In the genomic region with DNA sequence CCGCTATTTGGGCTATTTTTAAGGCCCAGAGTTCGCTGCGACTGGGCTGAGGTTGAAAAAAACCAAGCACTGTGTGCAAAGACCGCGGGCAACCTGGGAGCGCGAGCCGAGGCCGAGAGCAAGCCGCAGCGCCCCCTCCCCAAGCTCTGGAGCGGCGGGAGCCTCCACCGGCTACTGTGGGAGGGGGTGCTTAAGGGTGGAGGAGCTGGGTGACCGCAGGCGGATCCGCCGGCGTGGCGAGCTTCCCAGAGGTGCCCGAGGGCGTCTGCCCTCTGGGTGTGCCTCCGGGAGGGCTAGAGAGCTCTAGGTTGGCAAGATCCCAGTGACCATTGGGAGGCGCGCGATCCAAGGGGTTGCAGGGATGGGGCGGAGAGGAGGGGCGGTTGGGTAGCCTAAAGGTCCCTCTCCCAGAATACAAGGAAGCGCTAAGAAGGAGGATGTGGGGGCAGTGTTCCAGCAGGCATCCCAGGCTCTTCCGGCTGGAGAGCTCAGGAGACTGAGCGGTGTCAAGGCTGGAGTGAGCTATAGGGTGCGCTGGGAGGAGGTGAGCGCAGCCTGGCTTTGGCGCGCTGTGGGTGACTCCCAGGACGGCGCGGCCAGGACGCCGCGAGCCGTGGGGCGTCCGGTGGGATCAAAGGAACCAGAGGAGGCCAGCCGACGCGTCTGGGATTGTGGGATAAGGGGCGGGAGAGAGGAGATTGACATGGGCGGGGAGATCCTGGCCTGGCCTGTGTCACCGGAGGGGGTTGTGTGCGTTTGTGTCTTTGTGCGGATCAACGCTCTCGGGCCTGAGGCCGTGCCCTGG, we compare ENCODE assay signal across 1 cellular context.
TF ChIP-seq lines count a peak whose summit lies in the region.

No MANE protein-coding gene starts in this region.

TF ChIP-seq in HepG2, 621 proteins besides CTCF, POLR2A, EP300 and RAD21 (continued from another document):
- TF ChIP-seq DRAP1 (CRISPR knock-in tag; IDR thresholded peaks at IDR 0.05): peak; percentile 15; the same call in 1 of the 2 replicates
- TF ChIP-seq ZNF24 (IDR thresholded peaks at IDR 0.05): no peak
- TF ChIP-seq ZNF224 (CRISPR knock-in tag; IDR thresholded peaks at IDR 0.05): no peak
- TF ChIP-seq CENPT (CRISPR knock-in tag; IDR thresholded peaks at IDR 0.05; ENCODE audit: low read depth): no peak
- no peak for TF ChIP-seq CREM (IDR thresholded peaks at IDR 0.05)
- TF ChIP-seq CREM (CRISPR knock-in tag; IDR thresholded peaks at IDR 0.05): no peak
- TF ChIP-seq, protein P1, sequence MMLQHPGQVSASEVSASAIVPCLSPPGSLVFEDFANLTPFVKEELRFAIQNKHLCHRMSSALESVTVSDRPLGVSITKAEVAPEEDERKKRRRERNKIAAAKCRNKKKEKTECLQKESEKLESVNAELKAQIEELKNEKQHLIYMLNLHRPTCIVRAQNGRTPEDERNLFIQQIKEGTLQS (CRISPR knock-in tag; IDR thresholded peaks at IDR 0.05): no peak
- no peak for TF ChIP-seq DPF2 (CRISPR knock-in tag; IDR thresholded peaks at IDR 0.05; ENCODE audit: borderline replicate concordance, low read depth)
- TF ChIP-seq HNF4G (IDR thresholded peaks at IDR 0.05; ENCODE audit: borderline replicate concordance, low read depth, low read length): no peak
- TF ChIP-seq HNF4G (CRISPR knock-in tag; IDR thresholded peaks at IDR 0.05; ENCODE audit: borderline replicate concordance, low read depth): no peak; the same call in 1 of the 2 replicates
- no peak for TF ChIP-seq CCDC6 (CRISPR knock-in tag; IDR thresholded peaks at IDR 0.05)
- TF ChIP-seq PHF8 (CRISPR knock-in tag; IDR thresholded peaks at IDR 0.05): peak; percentile 86
- no peak for TF ChIP-seq ZNF121 (CRISPR knock-in tag; IDR thresholded peaks at IDR 0.05)
- TF ChIP-seq HDAC6 (IDR thresholded peaks at IDR 0.05; ENCODE audit: low read depth, low read length): no peak
- peak; percentile 61 for TF ChIP-seq RFXAP (CRISPR knock-in tag; IDR thresholded peaks at IDR 0.05; ENCODE audit: borderline replicate concordance)
- peak; percentile 68; the same call in 1 of the 2 replicates for TF ChIP-seq ZNF546 (CRISPR knock-in tag; conservative IDR thresholded peaks at IDR 0.05)
- peak; percentile 47; the same call in 1 of the 2 replicates for TF ChIP-seq POGZ (CRISPR knock-in tag; IDR thresholded peaks at IDR 0.05)
- no peak for TF ChIP-seq ZNF879 (CRISPR knock-in tag; IDR thresholded peaks at IDR 0.05)
- no peak for TF ChIP-seq ZNF562 (CRISPR knock-in tag; IDR thresholded peaks at IDR 0.05; ENCODE audit: borderline replicate concordance)
- TF ChIP-seq, protein P2, sequence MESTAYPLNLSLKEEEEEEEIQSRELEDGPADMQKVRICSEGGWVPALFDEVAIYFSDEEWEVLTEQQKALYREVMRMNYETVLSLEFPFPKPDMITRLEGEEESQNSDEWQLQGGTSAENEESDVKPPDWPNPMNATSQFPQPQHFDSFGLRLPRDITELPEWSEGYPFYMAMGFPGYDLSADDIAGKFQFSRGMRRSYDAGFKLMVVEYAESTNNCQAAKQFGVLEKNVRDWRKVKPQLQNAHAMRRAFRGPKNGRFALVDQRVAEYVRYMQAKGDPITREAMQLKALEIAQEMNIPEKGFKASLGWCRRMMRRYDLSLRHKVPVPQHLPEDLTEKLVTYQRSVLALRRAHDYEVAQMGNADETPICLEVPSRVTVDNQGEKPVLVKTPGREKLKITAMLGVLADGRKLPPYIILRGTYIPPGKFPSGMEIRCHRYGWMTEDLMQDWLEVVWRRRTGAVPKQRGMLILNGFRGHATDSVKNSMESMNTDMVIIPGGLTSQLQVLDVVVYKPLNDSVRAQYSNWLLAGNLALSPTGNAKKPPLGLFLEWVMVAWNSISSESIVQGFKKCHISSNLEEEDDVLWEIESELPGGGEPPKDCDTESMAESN (CRISPR knock-in tag; conservative IDR thresholded peaks at IDR 0.05): peak; percentile 38; the same call in 1 of the 2 replicates
- peak; percentile 68 for TF ChIP-seq MEIS2 (CRISPR knock-in tag; IDR thresholded peaks at IDR 0.05)
- no peak; the same call in 1 of the 2 replicates for TF ChIP-seq MLX (CRISPR knock-in tag; IDR thresholded peaks at IDR 0.05)
- 0 out of 2 replicates have a peak, but pooled peaks have one; percentile 48 for TF ChIP-seq CC2D1A (CRISPR knock-in tag; IDR thresholded peaks at IDR 0.05)
- TF ChIP-seq ZNF143 (CRISPR knock-in tag; IDR thresholded peaks at IDR 0.05): peak; percentile 81
- TF ChIP-seq STAT5B (CRISPR knock-in tag; IDR thresholded peaks at IDR 0.05): no peak
- peak; percentile 38; the same call in 1 of the 2 replicates for TF ChIP-seq BORCS8-MEF2B (CRISPR knock-in tag; IDR thresholded peaks at IDR 0.05)
- peak; percentile 90 for TF ChIP-seq RBFOX2 (IDR thresholded peaks at IDR 0.05; ENCODE audit: low read depth, low read length)
- TF ChIP-seq HBP1 (CRISPR knock-in tag; IDR thresholded peaks at IDR 0.05; ENCODE audit: low read depth): 0 out of 2 replicates have a peak, but pooled peaks have one; percentile 34
- TF ChIP-seq ZNF335 (CRISPR knock-in tag; IDR thresholded peaks at IDR 0.05): no peak
- TF ChIP-seq ZNF598 (CRISPR knock-in tag; IDR thresholded peaks at IDR 0.05; ENCODE audit: borderline replicate concordance): no peak
- TF ChIP-seq GABPA (IDR thresholded peaks at IDR 0.05; ENCODE audit: low read depth, low read length): 0 out of 2 replicates have a peak, but pooled peaks have one; percentile 7
- no peak for TF ChIP-seq GABPA (CRISPR knock-in tag; IDR thresholded peaks at IDR 0.05; ENCODE audit: low read depth)
- TF ChIP-seq, protein P3, sequence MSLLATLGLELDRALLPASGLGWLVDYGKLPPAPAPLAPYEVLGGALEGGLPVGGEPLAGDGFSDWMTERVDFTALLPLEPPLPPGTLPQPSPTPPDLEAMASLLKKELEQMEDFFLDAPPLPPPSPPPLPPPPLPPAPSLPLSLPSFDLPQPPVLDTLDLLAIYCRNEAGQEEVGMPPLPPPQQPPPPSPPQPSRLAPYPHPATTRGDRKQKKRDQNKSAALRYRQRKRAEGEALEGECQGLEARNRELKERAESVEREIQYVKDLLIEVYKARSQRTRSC (CRISPR knock-in tag; IDR thresholded peaks at IDR 0.05; ENCODE audit: low read depth): no peak
- TF ChIP-seq ZMAT3 (CRISPR knock-in tag; conservative IDR thresholded peaks at IDR 0.05): peak; percentile 45; the same call in 1 of the 2 replicates
- 0 out of 2 replicates have a peak, but pooled peaks have one; percentile 7 for TF ChIP-seq AHR (CRISPR knock-in tag; IDR thresholded peaks at IDR 0.05)
- 0 out of 2 replicates have a peak, but pooled peaks have one; percentile 23 for TF ChIP-seq DR1 (CRISPR knock-in tag; IDR thresholded peaks at IDR 0.05)
- peak; percentile 38 for TF ChIP-seq IKZF5 (CRISPR knock-in tag; IDR thresholded peaks at IDR 0.05)
- TF ChIP-seq GFI1 (CRISPR knock-in tag; IDR thresholded peaks at IDR 0.05; ENCODE audit: borderline replicate concordance): no peak; the same call in 1 of the 2 replicates
- no peak for TF ChIP-seq NR2F1 (CRISPR knock-in tag; IDR thresholded peaks at IDR 0.05)
- peak; percentile 73; the same call in 1 of the 2 replicates for TF ChIP-seq ZSCAN20 (CRISPR knock-in tag; IDR thresholded peaks at IDR 0.05; ENCODE audit: borderline replicate concordance)
- peak; percentile 87; the same call in 1 of the 2 replicates for TF ChIP-seq CSRNP1 (CRISPR knock-in tag; IDR thresholded peaks at IDR 0.05)
- no peak for TF ChIP-seq RFXANK (CRISPR knock-in tag; IDR thresholded peaks at IDR 0.05)
- TF ChIP-seq ZNF432 (CRISPR knock-in tag; IDR thresholded peaks at IDR 0.05; ENCODE audit: borderline replicate concordance): no peak
- TF ChIP-seq IRX3 (CRISPR knock-in tag; IDR thresholded peaks at IDR 0.05; ENCODE audit: borderline replicate concordance, low read depth): no peak
- TF ChIP-seq, protein P4, sequence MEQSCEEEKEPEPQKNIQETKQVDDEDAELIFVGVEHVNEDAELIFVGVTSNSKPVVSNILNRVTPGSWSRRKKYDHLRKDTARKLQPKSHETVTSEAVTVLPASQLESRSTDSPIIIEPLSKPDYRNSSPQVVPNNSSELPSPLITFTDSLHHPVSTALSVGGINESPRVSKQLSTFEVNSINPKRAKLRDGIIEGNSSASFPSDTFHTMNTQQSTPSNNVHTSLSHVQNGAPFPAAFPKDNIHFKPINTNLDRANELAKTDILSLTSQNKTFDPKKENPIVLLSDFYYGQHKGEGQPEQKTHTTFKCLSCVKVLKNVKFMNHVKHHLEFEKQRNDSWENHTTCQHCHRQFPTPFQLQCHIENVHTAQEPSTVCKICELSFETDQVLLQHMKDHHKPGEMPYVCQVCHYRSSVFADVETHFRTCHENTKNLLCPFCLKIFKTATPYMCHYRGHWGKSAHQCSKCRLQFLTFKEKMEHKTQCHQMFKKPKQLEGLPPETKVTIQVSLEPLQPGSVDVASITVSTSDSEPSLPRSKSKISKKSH (CRISPR knock-in tag; IDR thresholded peaks at IDR 0.05; ENCODE audit: borderline replicate concordance): 0 out of 2 replicates have a peak, but pooled peaks have one; percentile 9
- no peak for TF ChIP-seq ZNF354B (CRISPR knock-in tag; IDR thresholded peaks at IDR 0.05)
- no peak for TF ChIP-seq ZNF383 (CRISPR knock-in tag; IDR thresholded peaks at IDR 0.05; ENCODE audit: borderline replicate concordance)
- TF ChIP-seq TEAD2 (CRISPR knock-in tag; IDR thresholded peaks at IDR 0.05): no peak
- TF ChIP-seq ZFP37 (CRISPR knock-in tag; IDR thresholded peaks at IDR 0.05; ENCODE audit: borderline replicate concordance): 0 out of 2 replicates have a peak, but pooled peaks have one; percentile 34
- peak; percentile 66; the same call in 1 of the 2 replicates for TF ChIP-seq ZNF264 (CRISPR knock-in tag; IDR thresholded peaks at IDR 0.05)
- TF ChIP-seq HIVEP1 (CRISPR knock-in tag; IDR thresholded peaks at IDR 0.05): peak; percentile 19
- peak; percentile 54 for TF ChIP-seq ZNF331 (CRISPR knock-in tag; IDR thresholded peaks at IDR 0.05)
- TF ChIP-seq ZNF234 (CRISPR knock-in tag; conservative IDR thresholded peaks at IDR 0.05): no peak
- TF ChIP-seq ZBTB20 (CRISPR knock-in tag; IDR thresholded peaks at IDR 0.05; ENCODE audit: borderline replicate concordance, low read depth): peak; percentile 27
- TF ChIP-seq ZMYM4 (CRISPR knock-in tag; IDR thresholded peaks at IDR 0.05): peak; percentile 19; the same call in 1 of the 2 replicates
- TF ChIP-seq PCBP1 (IDR thresholded peaks at IDR 0.05; ENCODE audit: borderline replicate concordance, low read depth, low read length): 0 out of 2 replicates have a peak, but pooled peaks have one; percentile 30
- no peak for TF ChIP-seq ZNF790 (CRISPR knock-in tag; IDR thresholded peaks at IDR 0.05; ENCODE audit: borderline replicate concordance)
- TF ChIP-seq ZNF615 (CRISPR knock-in tag; IDR thresholded peaks at IDR 0.05; ENCODE audit: borderline replicate concordance): no peak
